In the genomic region with DNA sequence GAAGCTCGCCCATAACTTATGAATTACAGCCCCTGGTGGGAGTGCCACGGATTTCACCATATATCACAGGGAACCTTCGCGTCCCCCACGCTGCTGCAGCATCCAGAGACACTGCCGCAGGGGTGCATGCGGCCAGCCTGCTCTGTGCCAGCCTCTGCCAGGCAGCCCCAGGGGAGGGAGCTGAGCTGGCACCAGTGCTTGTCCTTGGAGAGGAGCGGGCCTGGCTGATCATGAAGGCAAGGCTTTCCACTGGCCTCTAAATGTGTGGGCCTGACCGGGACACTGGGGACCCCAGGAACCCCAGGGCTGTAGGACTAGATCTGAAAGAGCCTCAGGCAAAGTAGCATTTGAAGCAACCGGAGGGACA, we compare ENCODE assay signal across 10 cellular contexts.
DNase-seq lines count a peak whose midpoint lies in the region; ATAC-seq, FAIRE-seq and TF ChIP-seq lines count a peak whose summit lies in the region.
"Had no signal": no experiment of that assay in that cellular context is flagged by ENCODE, and none has a peak within 500 bp of the region (broad histone marks: within the 10 kb centered on the region; RNA-seq: fewer than 3 reads in every experiment).

No MANE protein-coding gene starts in this region.

- ATAC-seq in K562 (no peak), upper lobe of left lung (ENCODE audit: low FRiP score in 2 of 2) (no peak)
- ATAC-seq in stimulated activated naive CD8-positive, alpha-beta T cell treated with anti-CD3 and anti-CD28 coated beads, Interleukin-15, amount 100 ng/mL, for 72 hours: no peak
- ATAC-seq in stimulated activated naive CD8-positive, alpha-beta T cell treated with anti-CD3 and anti-CD28 coated beads, Interleukin-15, Interleukin-2, amounts not matched to agents 100 U/mL and 50 U/mL, for 24 hours: no peak

- no peaks in the 10 kb centered on the region for H3K36me3 ChIP-seq in K562 (ENCODE audit: control insufficient read depth, insufficient read depth, low read length)
- H3K36me3 ChIP-seq in sigmoid colon: no peaks in the 10 kb centered on the region
- no peaks in the 10 kb centered on the region for H3K36me3 ChIP-seq in upper lobe of left lung

- H3K9ac ChIP-seq in K562 (ENCODE audit: insufficient read depth in 1 of 2, low read depth in 2 of 2, low read length in 2 of 2): peak overlapping the region in 1 of 2 experiments; percentile 80; a peak in 2 of 4 replicates

- no peaks in the 10 kb centered on the region for H3K9me1 ChIP-seq in K562 (ENCODE audit: control insufficient read depth, insufficient read depth, low read length)

- H3K4me2 ChIP-seq in K562 (ENCODE audit: insufficient read depth, low read length): no peak overlapping the region

- H3K4me1 ChIP-seq in K562 (replicated peaks in 1 of 2; ENCODE audit: control insufficient read depth in 2 of 2, insufficient read depth in 2 of 2, low read length in 2 of 2) (peaks cover 15 to 20% of the 10 kb centered on the region in 2 experiments), sigmoid colon (peaks cover 0 to 42% (median 39%) of the 10 kb centered on the region in 4 donors), upper lobe of left lung (peaks cover 0 to 10% (median 5%) of the 10 kb centered on the region in 4 donors)

- peak overlapping the region; percentile 97 for H3K27ac Mint-ChIP-seq in HFFc6
- no peak overlapping the region for H3K27ac Mint-ChIP-seq in stimulated activated naive CD8-positive, alpha-beta T cell treated with anti-CD3 and anti-CD28 coated beads, Interleukin-15, amount 100 ng/mL, for 72 hours

- H3K27me3 ChIP-seq in K562 (ENCODE audit: control insufficient read depth in 2 of 2, insufficient read depth in 2 of 2, low read length in 2 of 2) (no peaks in the 10 kb centered on the region), sigmoid colon (peaks cover 0 to 10% (median 10%) of the 10 kb centered on the region in 3 donors), upper lobe of left lung (peaks cover 0 to under 1% (median under 1%) of the 10 kb centered on the region in 4 donors)

- H2AFZ ChIP-seq in K562 (ENCODE audit: low read depth, low read length): no peak overlapping the region

- no peak for TF ChIP-seq RAD21 in K562 (CRISPR knock-in tag; conservative IDR thresholded peaks at IDR 0.05 in 1 of 2, IDR thresholded peaks at IDR 0.05 in 1 of 2)

- in situ Hi-C loops in K562 (cut with MboI): no loop called here

- H3K4me3 ChIP-seq in K562 (no peak overlapping the region), sigmoid colon (no peak overlapping the region), upper lobe of left lung (no peak overlapping the region)

- no peak for DNase-seq in HFFc6
- DNase-seq in K562 (ENCODE audit: extremely low read depth in 1 of 4, low spot score in 3 of 4): no peak
- peak; percentile 37 to 65 for DNase-seq in hippocampal formation (lab: John Stamatoyannopoulos, UW)
- peak; percentile 92 for DNase-seq in sigmoid colon
- no peak for DNase-seq in stimulated activated naive CD8-positive, alpha-beta T cell treated with anti-CD3 and anti-CD28 coated beads, Interleukin-15, amount 100 ng/mL, for 72 hours
- DNase-seq in stimulated activated naive CD8-positive, alpha-beta T cell treated with anti-CD3 and anti-CD28 coated beads, Interleukin-15, Interleukin-2, amounts not matched to agents 100 U/mL and 50 U/mL, for 24 hours: no peak
- no peak for DNase-seq in upper lobe of left lung
- DNase-seq in NCI-H510A treated with DMSO at 0.1 percent for 48 hours (lab: John Stamatoyannopoulos, UW): no peak
- DNase-seq: activated CD8-positive, alpha-beta memory T cell treated with anti-CD3 and anti-CD28 coated beads for 24 hours; CD8-positive, alpha-beta memory T cell had no signal

- no peaks in the 10 kb centered on the region for H3K79me2 ChIP-seq in K562 (ENCODE audit: control insufficient read depth, insufficient read depth, low read length)

- H3K27ac ChIP-seq in K562 (ENCODE audit: extremely low read depth, low read depth, low read length) (no peak overlapping the region), sigmoid colon (peak overlapping the region; percentile 50 to 75 (median 64)), upper lobe of left lung (no peak overlapping the region)

- peak overlapping the region; percentile 58 for H3K4me3 Mint-ChIP-seq in HFFc6
- no peak overlapping the region for H3K4me3 Mint-ChIP-seq in stimulated activated naive CD8-positive, alpha-beta T cell treated with anti-CD3 and anti-CD28 coated beads, Interleukin-15, amount 100 ng/mL, for 72 hours
- H3K4me3 Mint-ChIP-seq: CD8-positive, alpha-beta memory T cell had no signal

- no peak for TF ChIP-seq CTCF in HFFc6 (IDR thresholded peaks at IDR 0.05)
- TF ChIP-seq CTCF in K562 (IDR thresholded peaks at IDR 0.05 in 2 of 3, conservative IDR thresholded peaks at IDR 0.05 in 1 of 3; ENCODE audit: insufficient read depth in 2 of 3, low read depth in 1 of 3, low read length in 3 of 3): no peak
- peak in 1 of 4 experiments; percentile 9 for TF ChIP-seq CTCF in sigmoid colon (IDR thresholded peaks at IDR 0.05)
- no peak for TF ChIP-seq CTCF in upper lobe of left lung (IDR thresholded peaks at IDR 0.05)

- no peaks in the 10 kb centered on the region for H3K36me3 Mint-ChIP-seq in HFFc6 (ENCODE audit: low read depth)
- H3K36me3 Mint-ChIP-seq: CD8-positive, alpha-beta memory T cell had no signal

- no peaks in the 10 kb centered on the region for H3K9me3 Mint-ChIP-seq in HFFc6
- H3K9me3 Mint-ChIP-seq in stimulated activated naive CD8-positive, alpha-beta T cell treated with anti-CD3 and anti-CD28 coated beads, Interleukin-15, amount 100 ng/mL, for 72 hours: no peaks in the 10 kb centered on the region
- H3K9me3 Mint-ChIP-seq: CD8-positive, alpha-beta memory T cell had no signal

- WGBS in K562 (ENCODE audit: insufficient coverage, low coverage, missing lambda C conversion rate): 67% methylated on average over 10 of the region's 10 CpGs
- 39 to 72% methylated on average over 10 of the region's 10 CpGs for WGBS in sigmoid colon, 2 donors
- WGBS in upper lobe of left lung, 2 donors: 83 to 94% methylated on average over 8 to 10 of the region's 10 CpGs

- TF ChIP-seq EP300 in K562 (IDR thresholded peaks at IDR 0.05; ENCODE audit: low read length): no peak
- no peak for TF ChIP-seq EP300 in sigmoid colon (IDR thresholded peaks at IDR 0.05)
- TF ChIP-seq EP300 in upper lobe of left lung (IDR thresholded peaks at IDR 0.05): no peak

- peaks cover 64% of the 10 kb centered on the region for H3K4me1 Mint-ChIP-seq in HFFc6 (ENCODE audit: low read depth)
- H3K4me1 Mint-ChIP-seq in stimulated activated naive CD8-positive, alpha-beta T cell treated with anti-CD3 and anti-CD28 coated beads, Interleukin-15, amount 100 ng/mL, for 72 hours: no peaks in the 10 kb centered on the region
- H3K4me1 Mint-ChIP-seq: CD8-positive, alpha-beta memory T cell had no signal

- H3K27me3 Mint-ChIP-seq in HFFc6 (ENCODE audit: insufficient read depth): peaks cover 4% of the 10 kb centered on the region
- peaks cover 34% of the 10 kb centered on the region for H3K27me3 Mint-ChIP-seq in stimulated activated naive CD8-positive, alpha-beta T cell treated with anti-CD3 and anti-CD28 coated beads, Interleukin-15, amount 100 ng/mL, for 72 hours

- intact Hi-C loops in K562 (cut with micrococcal nuclease) (no loop called here), sigmoid colon (cut with DNase I) (loop anchor here (2.0 kb wide), 1 partner anchor 114 kb away; a partner anchor contains a TSS)

- BruUV-seq in K562 (replicated peaks; lab: Mats Ljungman, UMichigan): no TSS peak

- CTCF ChIA-PET in K562 (lab: Yijun Ruan, JAX; ENCODE audit: low intra/inter-chr PET ratio): no interaction called here

- peaks cover 7% of the 10 kb centered on the region; the same call in 1 of the 2 replicates for H4K20me1 ChIP-seq in K562 (replicated peaks; ENCODE audit: control insufficient read depth, insufficient read depth, low read length)

- H3K9me3 ChIP-seq in K562 (replicated peaks; ENCODE audit: control insufficient read depth, insufficient read depth, low read depth, low read length): no peaks in the 10 kb centered on the region
- H3K9me3 ChIP-seq in sigmoid colon: no peaks in the 10 kb centered on the region
- no peaks in the 10 kb centered on the region for H3K9me3 ChIP-seq in upper lobe of left lung

- FAIRE-seq in K562 (lab: Jason Lieb, UNC): no peak

- POLR2A ChIA-PET in K562 (lab: Yijun Ruan, JAX): interaction anchor here (0.8 to 1.0 kb wide), 4 partner anchors 10 to 190 kb away, joined by 3 to 4 read pairs (median 4); no protein-coding TSS in a partner anchor

- TF ChIP-seq POLR2A in K562 (conservative IDR thresholded peaks at IDR 0.05) (no peak), sigmoid colon (IDR thresholded peaks at IDR 0.05) (no peak), upper lobe of left lung (IDR thresholded peaks at IDR 0.05) (no peak)

TF ChIP-seq in K562, 482 proteins besides CTCF, POLR2A, EP300 and RAD21:
- no peak for TF ChIP-seq ZNF79 (CRISPR knock-in tag; IDR thresholded peaks at IDR 0.05; ENCODE audit: low read depth)
- peak; percentile 28; the same call in 1 of the 2 replicates for TF ChIP-seq POLR2G (IDR thresholded peaks at IDR 0.05; ENCODE audit: low read depth, low read length)

Comparison
In these comparisons a context has a peak if more than half of its experiments do, and no peak if none do; other contexts are left out.
1. DNase-seq: peak in hippocampal formation (2 of 2) and sigmoid colon (single experiment); none in HFFc6 (single experiment), K562 (0 of 4), stimulated activated naive CD8-positive, alpha-beta T cell treated with anti-CD3 and anti-CD28 coated beads, Interleukin-15, amount 100 ng/mL, for 72 hours (0 of 2), stimulated activated naive CD8-positive, alpha-beta T cell treated with anti-CD3 and anti-CD28 coated beads, Interleukin-15, Interleukin-2, amounts not matched to agents 100 U/mL and 50 U/mL, for 24 hours (single experiment), upper lobe of left lung (0 of 2) and NCI-H510A treated with DMSO at 0.1 percent for 48 hours (single experiment).
2. H3K27ac ChIP-seq: peak in sigmoid colon (4 of 4); none in K562 (single experiment) and upper lobe of left lung (0 of 4).